ENCODE assay signal across 29 cellular contexts in genomic region chr7:43677864-43678263, GRCh38. TPM values are rescaled to one million over a fixed set of nuclear protein-coding genes. Genes with fewer than 3 reads are reported as not detected.
DNase-seq lines count a peak whose midpoint lies in the region; ATAC-seq, FAIRE-seq and TF ChIP-seq lines count a peak whose summit lies in the region.
"Had no signal": no experiment of that assay in that cellular context is flagged by ENCODE, and none has a peak within 500 bp of the region (broad histone marks: within the 10 kb centered on the region; RNA-seq: fewer than 3 reads in every experiment).

No MANE protein-coding gene starts in this region.

- in situ Hi-C loops in HepG2 (cut with HindIII; ENCODE audit: extremely low pct_ligation_motif_present, low pct_unique_long_range_greater_than_20kb): no loop called here

- TF ChIP-seq POLR2A in HepG2 (IDR thresholded peaks at IDR 0.05; ENCODE audit: insufficient read depth in 1 of 2, low read depth in 2 of 2, low read length in 2 of 2): no peak

- peaks cover 13% of the 10 kb centered on the region for H3K36me3 Mint-ChIP-seq in activated CD4-positive, alpha-beta memory T cell treated with anti-CD3 and anti-CD28 coated beads for 36 hours
- H3K36me3 Mint-ChIP-seq in activated CD4-positive, alpha-beta memory T cell treated with anti-CD3 and anti-CD28 coated beads, Interleukin-2, amount 10 ng/mL, durations not matched to agents 7 days and 5 days (ENCODE audit: low read depth): peaks cover 34% of the 10 kb centered on the region
- peaks cover 0 to 13% (median 4%) of the 10 kb centered on the region in 3 donors for H3K36me3 Mint-ChIP-seq in CD8-positive, alpha-beta memory T cell
- H3K36me3 Mint-ChIP-seq in activated T-helper 2 cell treated with anti-CD3 and anti-CD28 coated beads, Interferon-gamma antibody, Interleukin-2, Interleukin-4, amounts not matched to agents 10 μg/mL and 5 μg/mL and 100 μg/mL, durations not matched to agents 14 hours and 24 hours and 36 hours (ENCODE audit: low read depth): peaks cover 29% of the 10 kb centered on the region
- H3K36me3 Mint-ChIP-seq in natural killer cell treated with Interleukin-12 subunit alpha and Interleukin-12 subunit beta and Interleukin-15 and Interleukin-18, amount 100 ng/mL, for 72 hours: peaks cover 9% of the 10 kb centered on the region

- H3K27me3 Mint-ChIP-seq in activated CD4-positive, alpha-beta memory T cell treated with anti-CD3 and anti-CD28 coated beads for 36 hours: no peaks in the 10 kb centered on the region
- H3K27me3 Mint-ChIP-seq in activated CD4-positive, alpha-beta memory T cell treated with anti-CD3 and anti-CD28 coated beads, Interleukin-2, amount 10 ng/mL, durations not matched to agents 7 days and 5 days: no peaks in the 10 kb centered on the region
- H3K27me3 Mint-ChIP-seq in CD8-positive, alpha-beta memory T cell: no peaks in the 10 kb centered on the region
- no peaks in the 10 kb centered on the region for H3K27me3 Mint-ChIP-seq in activated T-helper 2 cell treated with anti-CD3 and anti-CD28 coated beads, Interferon-gamma antibody, Interleukin-2, Interleukin-4, amounts not matched to agents 10 μg/mL and 5 μg/mL and 100 μg/mL, durations not matched to agents 14 hours and 24 hours and 36 hours (ENCODE audit: low read depth)
- no peaks in the 10 kb centered on the region for H3K27me3 Mint-ChIP-seq in natural killer cell treated with Interleukin-12 subunit alpha and Interleukin-12 subunit beta and Interleukin-15 and Interleukin-18, amount 100 ng/mL, for 72 hours

- no peak overlapping the region for H3K27ac ChIP-seq in CD8-positive, alpha-beta memory T cell (ENCODE audit: low read depth, low read length)
- H3K27ac ChIP-seq in HepG2 (ENCODE audit: extremely low read length, insufficient read depth, low read length): no peak overlapping the region
- H3K27ac ChIP-seq: A549, dorsolateral prefrontal cortex, stomach, thyroid gland, vagina had no signal

- no TSS peak for BruUV-seq in HepG2 (replicated peaks; lab: Mats Ljungman, UMichigan)

- CTCF ChIA-PET in activated CD4-positive, alpha-beta memory T cell treated with anti-CD3 and anti-CD28 coated beads for 36 hours (lab: Charles Lee): interaction anchor here (0.7 to 2.1 kb wide), 4 partner anchors 12 to 95 kb away, joined by 3 to 11 read pairs (median 6); partner anchors contain the start of gene STK17A
- CTCF ChIA-PET in activated CD4-positive, alpha-beta memory T cell treated with anti-CD3 and anti-CD28 coated beads, Interleukin-2, amount 10 ng/mL, durations not matched to agents 7 days and 5 days (lab: Charles Lee): no interaction called here
- CTCF ChIA-PET in CD8-positive, alpha-beta memory T cell (lab: Charles Lee): interaction anchor here (2.4 kb wide), 1 partner anchor 95 kb away, joined by 12 read pairs; the partner anchor contains the start of gene STK17A
- CTCF ChIA-PET in HepG2 (lab: Yijun Ruan, JAX; ENCODE audit: low intra/inter-chr PET ratio, low total read pairs): no interaction called here

- peaks cover 12% of the 10 kb centered on the region for H3K9me3 Mint-ChIP-seq in activated CD4-positive, alpha-beta memory T cell treated with anti-CD3 and anti-CD28 coated beads for 36 hours
- H3K9me3 Mint-ChIP-seq in activated CD4-positive, alpha-beta memory T cell treated with anti-CD3 and anti-CD28 coated beads, Interleukin-2, amount 10 ng/mL, durations not matched to agents 7 days and 5 days: peaks cover 20% of the 10 kb centered on the region
- H3K9me3 Mint-ChIP-seq in CD8-positive, alpha-beta memory T cell: peaks cover 0 to 4% (median 2%) of the 10 kb centered on the region in 5 donors
- peaks cover 22% of the 10 kb centered on the region for H3K9me3 Mint-ChIP-seq in activated T-helper 2 cell treated with anti-CD3 and anti-CD28 coated beads, Interferon-gamma antibody, Interleukin-2, Interleukin-4, amounts not matched to agents 10 μg/mL and 5 μg/mL and 100 μg/mL, durations not matched to agents 14 hours and 24 hours and 36 hours
- H3K9me3 Mint-ChIP-seq in natural killer cell treated with Interleukin-12 subunit alpha and Interleukin-12 subunit beta and Interleukin-15 and Interleukin-18, amount 100 ng/mL, for 72 hours: no peaks in the 10 kb centered on the region

- TF ChIP-seq EP300 in HepG2 (IDR thresholded peaks at IDR 0.05; ENCODE audit: low read depth in 2 of 2, low read length in 2 of 2) (no peak), HepG2 (CRISPR knock-in tag; IDR thresholded peaks at IDR 0.05; ENCODE audit: borderline replicate concordance) (no peak)

- intact Hi-C loops in activated CD4-positive, alpha-beta memory T cell treated with anti-CD3 and anti-CD28 coated beads for 36 hours (cut with micrococcal nuclease): loop anchor here (1.0 to 2.0 kb wide), 3 partner anchors 15 to 30 kb away; no protein-coding TSS in a partner anchor
- intact Hi-C loops in activated T-helper 2 cell treated with anti-CD3 and anti-CD28 coated beads, Interferon-gamma antibody, Interleukin-2, Interleukin-4, amounts not matched to agents 10 μg/mL and 5 μg/mL and 100 μg/mL, durations not matched to agents 14 hours and 24 hours and 36 hours (cut with micrococcal nuclease): no loop called here
- intact Hi-C loops in HepG2 (cut with micrococcal nuclease; ENCODE audit: unreplicated experiment): loop anchor here (2.0 kb wide), 1 partner anchor 17 kb away; no protein-coding TSS in a partner anchor

- peaks cover 41% of the 10 kb centered on the region for H3K4me1 ChIP-seq in CD8-positive, alpha-beta memory T cell (ENCODE audit: insufficient read depth, low read length)
- H3K4me1 ChIP-seq in HepG2 (ENCODE audit: insufficient read depth, low read length): peaks cover 30% of the 10 kb centered on the region
- H3K4me1 ChIP-seq: thyroid gland had no signal

- no peak overlapping the region for H3K4me3 Mint-ChIP-seq in activated CD4-positive, alpha-beta memory T cell treated with anti-CD3 and anti-CD28 coated beads for 36 hours
- no peak overlapping the region for H3K4me3 Mint-ChIP-seq in activated CD4-positive, alpha-beta memory T cell treated with anti-CD3 and anti-CD28 coated beads, Interleukin-2, amount 10 ng/mL, durations not matched to agents 7 days and 5 days
- peak overlapping the region in 5 of 7 donors; percentile 23 to 68 (median 48) for H3K4me3 Mint-ChIP-seq in CD8-positive, alpha-beta memory T cell
- no peak overlapping the region for H3K4me3 Mint-ChIP-seq in activated T-helper 2 cell treated with anti-CD3 and anti-CD28 coated beads, Interferon-gamma antibody, Interleukin-2, Interleukin-4, amounts not matched to agents 10 μg/mL and 5 μg/mL and 100 μg/mL, durations not matched to agents 14 hours and 24 hours and 36 hours (ENCODE audit: low read depth)
- peak overlapping the region; percentile 72 for H3K4me3 Mint-ChIP-seq in natural killer cell treated with Interleukin-12 subunit alpha and Interleukin-12 subunit beta and Interleukin-15 and Interleukin-18, amount 100 ng/mL, for 72 hours
- H3K4me3 Mint-ChIP-seq: GM23338, HFFc6 had no signal

- H2AFZ ChIP-seq in HepG2 (ENCODE audit: low read length): no peak overlapping the region
- H2AFZ ChIP-seq: GM23338 had no signal

- peaks cover 87% of the 10 kb centered on the region for H3K79me2 ChIP-seq in HepG2 (ENCODE audit: insufficient read depth, low read length)

- no peaks in the 10 kb centered on the region for H3K27me3 ChIP-seq in CD8-positive, alpha-beta memory T cell (ENCODE audit: insufficient read depth, low read length, poor library complexity, severe bottlenecking)
- no peaks in the 10 kb centered on the region for H3K27me3 ChIP-seq in HepG2 (ENCODE audit: control insufficient read depth in 1 of 2, insufficient read depth in 2 of 2, low read length in 2 of 2)
- H3K27me3 ChIP-seq: dorsolateral prefrontal cortex, stomach, thyroid gland, vagina had no signal

- no peak for DNase-seq in activated CD4-positive, alpha-beta memory T cell treated with anti-CD3 and anti-CD28 coated beads for 36 hours
- DNase-seq in activated CD4-positive, alpha-beta memory T cell treated with anti-CD3 and anti-CD28 coated beads, Interleukin-2, amount 10 ng/mL, durations not matched to agents 7 days and 5 days: no peak
- no peak for DNase-seq in CD8-positive, alpha-beta memory T cell
- DNase-seq in activated T-helper 2 cell treated with anti-CD3 and anti-CD28 coated beads, Interferon-gamma antibody, Interleukin-2, Interleukin-4, amounts not matched to agents 10 μg/mL and 5 μg/mL and 100 μg/mL, durations not matched to agents 14 hours and 24 hours and 36 hours (ENCODE audit: low spot score): no peak
- DNase-seq in natural killer cell treated with Interleukin-12 subunit alpha and Interleukin-12 subunit beta and Interleukin-15 and Interleukin-18, amount 100 ng/mL, for 72 hours (ENCODE audit: low spot score): no peak
- no peak for DNase-seq in HepG2 (ENCODE audit: low spot score)
- no peak for DNase-seq in stimulated activated CD4-positive, alpha-beta T cell treated with anti-CD3 and anti-CD28 coated beads, Interleukin-2, amount 100 ng/mL, for 48 hours
- DNase-seq in NCI-H1694 (lab: John Stamatoyannopoulos, UW): no peak
- DNase-seq: activated CD4-positive, alpha-beta T cell treated with anti-CD3 and anti-CD28 coated beads, Interleukin-2, amount 50 U/mL, for 4 hours; cerebellar nuclear complex; DMS53; dorsolateral prefrontal cortex; HFFc6; hypothalamus; KG1; mesendoderm; NCI-H1436; NCI-H2107; NCI-H82; occipital lobe; RPMI8226; stomach; thyroid gland had no signal

- POLR2A ChIA-PET in activated CD4-positive, alpha-beta memory T cell treated with anti-CD3 and anti-CD28 coated beads for 36 hours (lab: Charles Lee): interaction anchor here (0.6 to 1.3 kb wide), 2 partner anchors 8 to 207 kb away, joined by 3 to 4 read pairs; no protein-coding TSS in a partner anchor
- POLR2A ChIA-PET in activated CD4-positive, alpha-beta memory T cell treated with anti-CD3 and anti-CD28 coated beads, Interleukin-2, amount 10 ng/mL, durations not matched to agents 7 days and 5 days (lab: Charles Lee): interaction anchor here (1.3 kb wide), 1 partner anchor 29 kb away, joined by 3 read pairs; no protein-coding TSS in a partner anchor
- POLR2A ChIA-PET in CD8-positive, alpha-beta memory T cell (lab: Charles Lee): interaction anchor here (0.7 kb wide), 1 partner anchor 79 kb away, joined by 9 read pairs; no protein-coding TSS in a partner anchor
- POLR2A ChIA-PET in HepG2 (lab: Yijun Ruan, JAX): interaction anchor here (0.7 kb wide), 1 partner anchor 10 kb away, joined by 3 read pairs; no protein-coding TSS in a partner anchor

- TF ChIP-seq RAD21 in HepG2 (CRISPR knock-in tag; IDR thresholded peaks at IDR 0.05): no peak

- no peaks in the 10 kb centered on the region for H3K36me3 ChIP-seq in CD8-positive, alpha-beta memory T cell (ENCODE audit: insufficient read depth, low read length)
- H3K36me3 ChIP-seq in HepG2 (replicated peaks in 1 of 2; ENCODE audit: control insufficient read depth in 1 of 2, insufficient read depth in 2 of 2, low read length in 2 of 2): no peaks in the 10 kb centered on the region
- H3K36me3 ChIP-seq: stomach, thyroid gland, vagina had no signal

- no peak for TF ChIP-seq CTCF in HepG2 (CRISPR knock-in tag; IDR thresholded peaks at IDR 0.05)

- H3K4me1 Mint-ChIP-seq in activated CD4-positive, alpha-beta memory T cell treated with anti-CD3 and anti-CD28 coated beads for 36 hours (ENCODE audit: low read depth): peaks cover 79% of the 10 kb centered on the region
- H3K4me1 Mint-ChIP-seq in activated CD4-positive, alpha-beta memory T cell treated with anti-CD3 and anti-CD28 coated beads, Interleukin-2, amount 10 ng/mL, durations not matched to agents 7 days and 5 days: peaks cover 42% of the 10 kb centered on the region
- H3K4me1 Mint-ChIP-seq in CD8-positive, alpha-beta memory T cell: peaks cover 68 to 94% (median 83%) of the 10 kb centered on the region in 3 donors
- H3K4me1 Mint-ChIP-seq in activated T-helper 2 cell treated with anti-CD3 and anti-CD28 coated beads, Interferon-gamma antibody, Interleukin-2, Interleukin-4, amounts not matched to agents 10 μg/mL and 5 μg/mL and 100 μg/mL, durations not matched to agents 14 hours and 24 hours and 36 hours (ENCODE audit: low read depth): peaks cover 52% of the 10 kb centered on the region
- peaks cover 46 to 53% of the 10 kb centered on the region in 2 donors for H3K4me1 Mint-ChIP-seq in natural killer cell treated with Interleukin-12 subunit alpha and Interleukin-12 subunit beta and Interleukin-15 and Interleukin-18, amount 100 ng/mL, for 72 hours (ENCODE audit: low read depth in 2 of 2)
- H3K4me1 Mint-ChIP-seq: GM23338 had no signal

- no peak overlapping the region for H3K4me2 ChIP-seq in HepG2 (ENCODE audit: low read depth, low read length)
- H3K4me2 ChIP-seq: A549, GM23338 had no signal

- no peak for ATAC-seq in natural killer cell treated with Interleukin-12 subunit alpha and Interleukin-12 subunit beta and Interleukin-15 and Interleukin-18, amount 100 ng/mL, for 72 hours
- ATAC-seq in HepG2: no peak
- ATAC-seq: A549, GM23338, left lobe of liver had no signal

- no peaks in the 10 kb centered on the region; the same call in 1 of the 2 replicates for H4K20me1 ChIP-seq in HepG2 (ENCODE audit: insufficient read depth, low read length)

- FAIRE-seq in HepG2 (lab: Jason Lieb, UNC): no peak
- FAIRE-seq: A549, endothelial cell of umbilical vein had no signal

- H3K9me3 ChIP-seq in CD8-positive, alpha-beta memory T cell (ENCODE audit: low read length): no peaks in the 10 kb centered on the region
- H3K9me3 ChIP-seq in HepG2 (ENCODE audit: low read length): no peaks in the 10 kb centered on the region
- H3K9me3 ChIP-seq: stomach, thyroid gland, vagina had no signal

- peak overlapping the region; percentile 80 for H3K27ac Mint-ChIP-seq in activated CD4-positive, alpha-beta memory T cell treated with anti-CD3 and anti-CD28 coated beads for 36 hours
- H3K27ac Mint-ChIP-seq in activated CD4-positive, alpha-beta memory T cell treated with anti-CD3 and anti-CD28 coated beads, Interleukin-2, amount 10 ng/mL, durations not matched to agents 7 days and 5 days: no peak overlapping the region
- peak overlapping the region; percentile 55 to 95 (median 74) for H3K27ac Mint-ChIP-seq in CD8-positive, alpha-beta memory T cell
- H3K27ac Mint-ChIP-seq in activated T-helper 2 cell treated with anti-CD3 and anti-CD28 coated beads, Interferon-gamma antibody, Interleukin-2, Interleukin-4, amounts not matched to agents 10 μg/mL and 5 μg/mL and 100 μg/mL, durations not matched to agents 14 hours and 24 hours and 36 hours: peak overlapping the region; percentile 33
- H3K27ac Mint-ChIP-seq in natural killer cell treated with Interleukin-12 subunit alpha and Interleukin-12 subunit beta and Interleukin-15 and Interleukin-18, amount 100 ng/mL, for 72 hours: peak overlapping the region; percentile 56 to 77
- H3K27ac Mint-ChIP-seq: GM23338; HFFc6; T-helper 1 cell treated with Interleukin-12 subunit alpha and Interleukin-12 subunit beta and Interleukin-4 antibody, amounts not matched to agents 30 μg/mL and 1 μg/mL, for 36 hours had no signal

- H3K9ac ChIP-seq in HepG2 (ENCODE audit: insufficient read depth, low read depth, low read length): no peak overlapping the region

- H3K4me3 ChIP-seq in CD8-positive, alpha-beta memory T cell (ENCODE audit: low read length): no peak overlapping the region
- no peak overlapping the region for H3K4me3 ChIP-seq in HepG2 (replicated peaks in 1 of 3; ENCODE audit: insufficient read depth in 1 of 3, low read depth in 2 of 3, low read length in 3 of 3)
- H3K4me3 ChIP-seq: A549, dorsolateral prefrontal cortex, GM23338, stomach, thyroid gland, vagina had no signal

RNA-seq across cellular contexts. Expression of gene COA1, which starts 51.5 kb away (rescaled TPM):
- total RNA-seq in activated CD4-positive, alpha-beta memory T cell treated with anti-CD3 and anti-CD28 coated beads for 36 hours: 10 to 100 TPM; 78.9 to 79.6 TPM
- 10 to 100 TPM; 56.0 to 57.3 TPM for total RNA-seq in activated CD4-positive, alpha-beta memory T cell treated with anti-CD3 and anti-CD28 coated beads, Interleukin-2, amount 10 ng/mL, durations not matched to agents 7 days and 5 days
- 10 to 100 TPM; 75.9 to 81.6 TPM for total RNA-seq in CD8-positive, alpha-beta memory T cell
- 68.9 TPM for polyA plus RNA-seq in CD8-positive, alpha-beta memory T cell
- 67.1 and 69.1 TPM in 2 replicates for total RNA-seq in activated T-helper 2 cell treated with anti-CD3 and anti-CD28 coated beads, Interferon-gamma antibody, Interleukin-2, Interleukin-4, amounts not matched to agents 10 μg/mL and 5 μg/mL and 100 μg/mL, durations not matched to agents 14 hours and 24 hours and 36 hours
- 100 to 1,000 TPM in 1 of 2 donors, 10 to 100 TPM in 1; 77.2 to 119 TPM for total RNA-seq in natural killer cell treated with Interleukin-12 subunit alpha and Interleukin-12 subunit beta and Interleukin-15 and Interleukin-18, amount 100 ng/mL, for 72 hours
- 65.7 and 73.8 TPM in 2 replicates for total RNA-seq in HepG2 (2016; rRNA removed; fragmentation: Illumina TruSeq; extraction: Trizol)
- 55.7 and 58.2 TPM in 2 replicates for total RNA-seq in HepG2 (2016; cell fraction: cytosol; rRNA removed; fragmentation: Illumina TruSeq; extraction: Trizol; ENCODE audit: low read depth)
- total RNA-seq in HepG2 (2016; cell fraction: insoluble cytoplasmic fraction; rRNA removed; fragmentation: Illumina TruSeq; extraction: Trizol): 70.5 and 77.2 TPM in 2 replicates
- 72.3 and 77.3 TPM in 2 replicates for total RNA-seq in HepG2 (2016; cell fraction: membrane; rRNA removed; fragmentation: Illumina TruSeq; extraction: Trizol)
- total RNA-seq in HepG2 (2016; cell fraction: nucleus; rRNA removed; fragmentation: Illumina TruSeq; extraction: Trizol): 76.7 and 96.2 TPM in 2 replicates
- polyA plus RNA-seq in HepG2 (2011; rRNA removed): 32.1 and 33.2 TPM in 2 replicates
- polyA plus RNA-seq in HepG2 (2011; cell fraction: cytosol; rRNA removed): 26.3 and 35.6 TPM in 2 replicates
- polyA plus RNA-seq in HepG2 (2011; cell fraction: nucleus; rRNA removed): 25.4 and 32.3 TPM in 2 replicates
- 50.0 and 53.2 TPM in 2 replicates for polyA plus RNA-seq in HepG2 (2012)
- polyA plus RNA-seq in HepG2 (2016; cell fraction: cytosol; fragmentation: Illumina TruSeq; extraction: Trizol; ENCODE audit: low read depth): 44.5 and 61.1 TPM in 2 replicates
- polyA plus RNA-seq in HepG2 (2016; cell fraction: insoluble cytoplasmic fraction; fragmentation: Illumina TruSeq; extraction: Trizol; ENCODE audit: low read depth): 79.5 and 94.9 TPM in 2 replicates
- 74.5 and 82.3 TPM in 2 replicates for polyA plus RNA-seq in HepG2 (2016; cell fraction: membrane; fragmentation: Illumina TruSeq; extraction: Trizol; ENCODE audit: low read depth)
- 75.3 and 81.4 TPM in 2 replicates for polyA plus RNA-seq in HepG2 (2016; cell fraction: nucleus; fragmentation: Illumina TruSeq; extraction: Trizol; ENCODE audit: insufficient read depth, low read depth)
- polyA minus RNA-seq in HepG2 (2011; rRNA and poly(A)+ RNA removed; ENCODE audit: low replicate concordance): 53.0 and 124 TPM in 2 replicates
- polyA minus RNA-seq in HepG2 (2011; cell fraction: cytosol; rRNA and poly(A)+ RNA removed): 14.2 and 15.8 TPM in 2 replicates
- polyA minus RNA-seq in HepG2 (2011; cell fraction: nucleus; rRNA and poly(A)+ RNA removed): 105 and 106 TPM in 2 replicates

Comparison
In these comparisons a context has a peak if more than half of its experiments do, and no peak if none do; other contexts are left out.
1. CTCF ChIA-PET loops: an anchor here in activated CD4-positive, alpha-beta memory T cell treated with anti-CD3 and anti-CD28 coated beads for 36 hours (0.7 to 2.1 kb wide) and CD8-positive, alpha-beta memory T cell (2.4 kb wide); none called in activated CD4-positive, alpha-beta memory T cell treated with anti-CD3 and anti-CD28 coated beads, Interleukin-2, amount 10 ng/mL, durations not matched to agents 7 days and 5 days and HepG2.
2. H3K4me3 Mint-ChIP-seq: peak in CD8-positive, alpha-beta memory T cell (5 of 7) and natural killer cell treated with Interleukin-12 subunit alpha and Interleukin-12 subunit beta and Interleukin-15 and Interleukin-18, amount 100 ng/mL, for 72 hours (single experiment); none in activated CD4-positive, alpha-beta memory T cell treated with anti-CD3 and anti-CD28 coated beads for 36 hours (single experiment), activated CD4-positive, alpha-beta memory T cell treated with anti-CD3 and anti-CD28 coated beads, Interleukin-2, amount 10 ng/mL, durations not matched to agents 7 days and 5 days (single experiment) and activated T-helper 2 cell treated with anti-CD3 and anti-CD28 coated beads, Interferon-gamma antibody, Interleukin-2, Interleukin-4, amounts not matched to agents 10 μg/mL and 5 μg/mL and 100 μg/mL, durations not matched to agents 14 hours and 24 hours and 36 hours (single experiment).